12 cellular contexts compared by ENCODE assay signal in genomic region chr5:59317023-59317771, GRCh38.
DNase-seq lines count a peak whose midpoint lies in the region; ATAC-seq, FAIRE-seq and TF ChIP-seq lines count a peak whose summit lies in the region.
"Had no signal": no experiment of that assay in that cellular context is flagged by ENCODE, and none has a peak within 500 bp of the region (broad histone marks: within the 10 kb centered on the region; RNA-seq: fewer than 3 reads in every experiment).

No MANE protein-coding gene starts in this region.

- no peak overlapping the region for H3K9ac ChIP-seq in kidney (ENCODE audit: low read length in 2 of 2)

- H3K36me3 ChIP-seq in kidney (ENCODE audit: control insufficient read depth in 1 of 2, insufficient read depth in 2 of 2, low read length in 2 of 2) = no peaks in the 10 kb centered on the region
- no peaks in the 10 kb centered on the region for H3K36me3 ChIP-seq in transverse colon

- DNase-seq in NCI-H1417 (lab: John Stamatoyannopoulos, UW) (peak; percentile 54 to 85 (median 55)), NCI-H1417 treated with DMSO at 0.1 percent for 48 hours (lab: John Stamatoyannopoulos, UW) (no peak), astrocyte of the hippocampus (ENCODE audit: low read depth, low spot score) (peak; percentile 14), kidney (no peak), transverse colon (peak; percentile 36), GM03348 (ENCODE audit: low spot score) (no peak), NOMO-1 treated with dmso at 0.1 percent for 144 hours (lab: John Stamatoyannopoulos, UW; ENCODE audit: unreplicated experiment) (no peak)
- DNase-seq: ACHN; activated CD4-positive, CD25-positive, alpha-beta regulatory T cell; stimulated activated CD4-positive, alpha-beta T cell treated with anti-CD3 and anti-CD28 coated beads, Interleukin-2, amount 100 ng/mL, for 48 hours had no signal

- peak; percentile 98 for TF ChIP-seq EP300 in transverse colon (IDR thresholded peaks at IDR 0.05; ENCODE audit: low read depth)

- H3K4me3 ChIP-seq in kidney (ENCODE audit: low read length in 2 of 2) = no peak overlapping the region
- peak overlapping the region in 1 of 4 donors; percentile 30 for H3K4me3 ChIP-seq in transverse colon

- intact Hi-C loops in kidney (cut with DNase I) (no loop called here), transverse colon (cut with DNase I; ENCODE audit: low total_unique reads) (no loop called here)

- in situ Hi-C loops in transverse colon (cut with MboI; ENCODE audit: low pct_ligation_motif_present in 1 of 4, low pct_unique_long_range_greater_than_20kb in 1 of 4, low sequenced_read_pairs in 3 of 4) = no loop called here

- H3K27me3 ChIP-seq in transverse colon = no peaks in the 10 kb centered on the region

- peak; percentile 14 for TF ChIP-seq POLR2A in transverse colon (IDR thresholded peaks at IDR 0.05)

- no peak for ATAC-seq in HG02885 (IDR thresholded peaks at IDR 0.05; ENCODE audit: poor library complexity, unreplicated experiment)

- H3K4me1 ChIP-seq in kidney (ENCODE audit: control insufficient read depth in 1 of 2, insufficient read depth in 1 of 2, low read depth in 1 of 2, low read length in 2 of 2) = peaks cover 13 to 27% of the 10 kb centered on the region in 2 donors
- H3K4me1 ChIP-seq in transverse colon = peaks cover 21 to 72% (median 40%) of the 10 kb centered on the region in 4 donors

- 23 to 27% methylated on average over 4 to 6 of the region's 6 CpGs for WGBS in transverse colon (ENCODE audit: low coverage in 1 of 2), 2 donors

- no peak for FAIRE-seq in kidney (lab: Jason Lieb, UNC)

- peak overlapping the region; percentile 15 to 71 for H3K27ac ChIP-seq in kidney (ENCODE audit: low read depth in 2 of 2, low read length in 2 of 2)
- peak overlapping the region; percentile 83 to 87 (median 86) for H3K27ac ChIP-seq in transverse colon
- H3K27ac ChIP-seq: epithelial cell of prostate had no signal

- H3K9me3 ChIP-seq in kidney (ENCODE audit: control insufficient read depth in 1 of 2, low read length in 2 of 2) (no peaks in the 10 kb centered on the region), transverse colon (no peaks in the 10 kb centered on the region)

- TF ChIP-seq CTCF in kidney (IDR thresholded peaks at IDR 0.05; ENCODE audit: borderline replicate concordance, extremely low read depth, insufficient read depth) (no peak), transverse colon (IDR thresholded peaks at IDR 0.05) (no peak)

Comparison
In these comparisons a context has a peak if more than half of its experiments do, and no peak if none do; other contexts are left out.
1. DNase-seq: peak in NCI-H1417 (3 of 3), astrocyte of the hippocampus (single experiment) and transverse colon (single experiment); none in NCI-H1417 treated with DMSO at 0.1 percent for 48 hours (single experiment), kidney (single experiment), GM03348 (single experiment) and NOMO-1 treated with dmso at 0.1 percent for 144 hours (single experiment).